ENCODE assay signal across 25 cellular contexts in genomic region chr12:7293670-7294069, GRCh38. TPM values are rescaled to one million over a fixed set of nuclear protein-coding genes. Genes with fewer than 3 reads are reported as not detected.
"Had no signal": no experiment of that assay in that cellular context is flagged by ENCODE, and none has a peak within 500 bp of the region (broad histone marks: within the 10 kb centered on the region; RNA-seq: fewer than 3 reads in every experiment).

No MANE protein-coding gene starts in this region.

- H3K27me3 ChIP-seq: neutrophil, right atrium auricular region, sigmoid colon, transverse colon had no signal

- H3K4me1 ChIP-seq: right atrium auricular region, sigmoid colon, transverse colon had no signal

- H3K36me3 Mint-ChIP-seq: stimulated activated naive B cell treated with anti-CD40 and anti-IgM and Interleukin-4, amounts not matched to agents 10 μg/mL and 1 μg/mL and 100 μg/mL, for 72 hours had no signal

- DNase-seq: effector memory CD8-positive, alpha-beta T cell; foreskin melanocyte; head of caudate nucleus; hypothalamus; islet precursor cell; mammary epithelial cell; mucosa of descending colon; naive thymus-derived CD8-positive, alpha-beta T cell; posterior cingulate gyrus; sigmoid colon; stimulated activated CD4-positive, alpha-beta T cell treated with anti-CD3 and anti-CD28 coated beads, Interleukin-2, amount 100 ng/mL, for 24 hours; stimulated activated CD4-positive, alpha-beta T cell treated with anti-CD3 and anti-CD28 coated beads, Interleukin-4, amount 100 ng/mL, for 4 hours; stimulated activated naive B cell treated with anti-CD40 and anti-IgM and Interleukin-4, amounts not matched to agents 10 μg/mL and 1 μg/mL and 100 μg/mL, for 72 hours; stimulated activated naive CD8-positive, alpha-beta T cell treated with anti-CD3 and anti-CD28 coated beads, Interleukin-15, amount 100 ng/mL, for 72 hours; transverse colon had no signal

- H3K4me3 ChIP-seq: mucosa of descending colon, right atrium auricular region, sigmoid colon, skin epidermis, thoracic aorta, transverse colon had no signal

- H3K27ac Mint-ChIP-seq: effector memory CD8-positive, alpha-beta T cell; naive thymus-derived CD8-positive, alpha-beta T cell; stimulated activated naive B cell treated with anti-CD40 and anti-IgM and Interleukin-4, amounts not matched to agents 10 μg/mL and 1 μg/mL and 100 μg/mL, for 72 hours; stimulated activated naive CD8-positive, alpha-beta T cell treated with anti-CD3 and anti-CD28 coated beads, Interleukin-15, amount 100 ng/mL, for 72 hours had no signal

- H3K9me3 ChIP-seq: neutrophil, right atrium auricular region, sigmoid colon, thoracic aorta, transverse colon had no signal

- H3K27ac ChIP-seq: neutrophil, right atrium auricular region, sigmoid colon, skin epidermis, thoracic aorta, transverse colon had no signal

- ATAC-seq: effector memory CD8-positive, alpha-beta T cell; left lobe of liver; mucosa of descending colon; naive thymus-derived CD8-positive, alpha-beta T cell; stimulated activated naive B cell treated with anti-CD40 and anti-IgM and Interleukin-4, amounts not matched to agents 10 μg/mL and 1 μg/mL and 100 μg/mL, for 72 hours; stimulated activated naive CD8-positive, alpha-beta T cell treated with anti-CD3 and anti-CD28 coated beads, Interleukin-15, amount 100 ng/mL, for 72 hours had no signal

- H3K4me1 Mint-ChIP-seq: naive thymus-derived CD8-positive, alpha-beta T cell; stimulated activated naive B cell treated with anti-CD40 and anti-IgM and Interleukin-4, amounts not matched to agents 10 μg/mL and 1 μg/mL and 100 μg/mL, for 72 hours; stimulated activated naive CD8-positive, alpha-beta T cell treated with anti-CD3 and anti-CD28 coated beads, Interleukin-15, amount 100 ng/mL, for 72 hours had no signal

- H3K36me3 ChIP-seq: neutrophil, right atrium auricular region, sigmoid colon, thoracic aorta, transverse colon had no signal

- H3K4me3 Mint-ChIP-seq: effector memory CD8-positive, alpha-beta T cell; naive thymus-derived CD8-positive, alpha-beta T cell; stimulated activated naive B cell treated with anti-CD40 and anti-IgM and Interleukin-4, amounts not matched to agents 10 μg/mL and 1 μg/mL and 100 μg/mL, for 72 hours; stimulated activated naive CD8-positive, alpha-beta T cell treated with anti-CD3 and anti-CD28 coated beads, Interleukin-15, amount 100 ng/mL, for 72 hours had no signal

RNA-seq across cellular contexts. Expression of gene ACSM4, which starts 10.2 kb away (rescaled TPM):
- total RNA-seq: left lobe of liver; mammary epithelial cell; mucosa of descending colon; naive thymus-derived CD8-positive, alpha-beta T cell; osteoblast; right atrium auricular region; sigmoid colon; subcutaneous adipose tissue; thoracic aorta; transverse colon; ureter had no signal
- polyA plus RNA-seq: esophagus; mammary epithelial cell; naive thymus-derived CD8-positive, alpha-beta T cell; neural cell; sigmoid colon had no signal
